In the genomic region with DNA sequence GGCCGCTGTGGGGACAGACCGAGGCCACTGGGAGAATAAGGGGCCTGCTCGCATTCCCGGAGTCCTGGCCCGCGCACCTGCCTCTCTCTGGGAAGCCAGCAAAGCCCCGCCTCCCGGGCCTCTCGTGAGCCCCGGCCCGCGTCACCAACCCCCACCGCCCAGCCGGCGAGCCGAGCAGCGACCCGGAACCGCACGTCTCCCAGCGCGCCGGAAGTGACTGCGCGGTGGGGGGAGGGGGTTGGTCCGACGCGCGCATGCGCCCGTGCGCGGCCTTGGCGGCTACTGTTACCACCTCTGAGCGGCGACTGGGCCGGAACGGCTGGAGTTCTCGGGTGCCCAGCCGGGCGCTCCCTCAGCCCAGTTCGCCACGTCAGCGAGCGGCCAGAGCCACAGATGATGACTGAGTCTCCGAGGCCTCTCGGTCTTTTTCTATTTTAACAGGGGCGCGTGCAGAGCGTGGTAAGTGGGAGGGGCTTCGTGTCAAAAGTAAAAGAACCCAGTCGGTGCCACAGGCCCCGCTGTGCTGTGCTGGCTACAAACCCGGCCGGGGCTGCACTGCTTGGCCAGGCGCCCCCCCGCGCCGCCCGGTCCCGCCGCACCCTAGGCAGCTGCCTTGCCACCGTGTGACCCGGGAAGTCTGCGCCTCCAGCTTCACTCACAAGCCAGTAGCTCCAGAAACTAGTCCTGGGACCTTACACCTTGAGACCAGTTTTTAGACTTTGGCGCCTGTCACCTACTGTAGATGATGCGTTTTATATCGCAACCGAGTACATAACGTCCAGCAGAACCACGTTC, we compare ENCODE assay signal across 8 cellular contexts. TPM values are rescaled to one million over a fixed set of nuclear protein-coding genes. Genes with fewer than 3 reads are reported as not detected.
DNase-seq lines count a peak whose midpoint lies in the region; ATAC-seq and TF ChIP-seq lines count a peak whose summit lies in the region.

A gene with protein sequence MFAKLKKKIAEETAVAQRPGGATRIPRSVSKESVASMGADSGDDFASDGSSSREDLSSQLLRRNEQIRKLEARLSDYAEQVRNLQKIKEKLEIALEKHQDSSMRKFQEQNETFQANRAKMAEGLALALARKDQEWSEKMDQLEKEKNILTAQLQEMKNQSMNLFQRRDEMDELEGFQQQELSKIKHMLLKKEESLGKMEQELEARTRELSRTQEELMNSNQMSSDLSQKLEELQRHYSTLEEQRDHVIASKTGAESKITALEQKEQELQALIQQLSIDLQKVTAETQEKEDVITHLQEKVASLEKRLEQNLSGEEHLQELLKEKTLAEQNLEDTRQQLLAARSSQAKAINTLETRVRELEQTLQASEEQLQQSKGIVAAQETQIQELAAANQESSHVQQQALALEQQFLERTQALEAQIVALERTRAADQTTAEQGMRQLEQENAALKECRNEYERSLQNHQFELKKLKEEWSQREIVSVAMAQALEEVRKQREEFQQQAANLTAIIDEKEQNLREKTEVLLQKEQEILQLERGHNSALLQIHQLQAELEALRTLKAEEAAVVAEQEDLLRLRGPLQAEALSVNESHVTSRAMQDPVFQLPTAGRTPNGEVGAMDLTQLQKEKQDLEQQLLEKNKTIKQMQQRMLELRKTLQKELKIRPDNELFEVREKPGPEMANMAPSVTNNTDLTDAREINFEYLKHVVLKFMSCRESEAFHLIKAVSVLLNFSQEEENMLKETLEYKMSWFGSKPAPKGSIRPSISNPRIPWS (minus strand): TSS at position 190 of the 795 bp plus-strand sequence. CDS start 2,372 bp downstream, outside the sequence.

- no peaks in the 10 kb centered on the region for H3K27me3 ChIP-seq in suprapubic skin

- H3K9me3 Mint-ChIP-seq in activated naive CD4-positive, alpha-beta T cell treated with anti-CD3 and anti-CD28 coated beads, Interleukin-2, amount 50 U/mL, for 72 hours, result no peaks in the 10 kb centered on the region

- peak; percentile 49 for TF ChIP-seq EP300 in suprapubic skin (IDR thresholded peaks at IDR 0.05)

- peak; percentile 65 to 91 for TF ChIP-seq POLR2A in suprapubic skin (IDR thresholded peaks at IDR 0.05)

- peaks cover 13% of the 10 kb centered on the region for H3K36me3 ChIP-seq in suprapubic skin

- POLR2A ChIA-PET in GM10248 (lab: Yijun Ruan, JAX), result no interaction called here

- peaks cover 13 to 41% of the 10 kb centered on the region in 2 donors for H3K36me3 Mint-ChIP-seq in activated naive CD4-positive, alpha-beta T cell treated with anti-CD3 and anti-CD28 coated beads, Interleukin-2, amount 50 U/mL, for 72 hours

- 0% methylated on average over 10 of the region's 71 CpGs for WGBS in suprapubic skin

- peak within 1 kb of the TSS; percentile 87 for H3K27ac ChIP-seq in suprapubic skin

- ATAC-seq in HG02588 (IDR thresholded peaks at IDR 0.05; ENCODE audit: unreplicated experiment), result peak; percentile 84
- ATAC-seq in activated naive CD4-positive, alpha-beta T cell treated with anti-CD3 and anti-CD28 coated beads, Interleukin-2, amount 50 U/mL, for 72 hours, result peak; percentile 92

- TF ChIP-seq CTCF in GM10248 (IDR thresholded peaks at IDR 0.05; ENCODE audit: control extremely low read depth, extremely low read depth, low read depth, missing control alignments), result no peak
- no peak for TF ChIP-seq CTCF in suprapubic skin (IDR thresholded peaks at IDR 0.05)

- CTCF ChIA-PET in GM10248 (lab: Yijun Ruan, JAX), result interaction anchor here (1.0 to 1.3 kb wide), 2 partner anchors 13 to 19 kb away, joined by 3 to 4 read pairs; no protein-coding TSS in a partner anchor

- peaks cover 18% of the 10 kb centered on the region for H3K4me1 ChIP-seq in suprapubic skin

- peak within 1 kb of the TSS; percentile 55 for H3K4me3 ChIP-seq in suprapubic skin

- no peaks in the 10 kb centered on the region for H3K9me3 ChIP-seq in suprapubic skin

- peak; percentile 96 for DNase-seq in GM10248 (ENCODE audit: extremely low spot score)
- peak; percentile 91 for DNase-seq in NCI-H1092 (lab: John Stamatoyannopoulos, UW)
- peak; percentile 91 for DNase-seq in SKM-1 (lab: John Stamatoyannopoulos, UW; ENCODE audit: unreplicated experiment)
- DNase-seq in activated naive CD4-positive, alpha-beta T cell treated with anti-CD3 and anti-CD28 coated beads, Interleukin-2, amount 50 U/mL, for 72 hours (ENCODE audit: low spot score in 2 of 2), result peak; percentile 90 to 95
- peak; percentile 34 for DNase-seq in glomerular endothelial cell (ENCODE audit: extremely low read depth, low read depth, low spot score)
- DNase-seq in occipital lobe (lab: John Stamatoyannopoulos, UW), result peak; percentile 88
- DNase-seq in suprapubic skin (ENCODE audit: low spot score in 2 of 2), result peak; percentile 97 to 98

- peak within 1 kb of the TSS; percentile 90 to 99 for H3K27ac Mint-ChIP-seq in activated naive CD4-positive, alpha-beta T cell treated with anti-CD3 and anti-CD28 coated beads, Interleukin-2, amount 50 U/mL, for 72 hours

RNA-seq across cellular contexts. Expression of the gene that starts here (rescaled TPM):
- 10 to 100 TPM; 22.5 to 22.7 TPM for total RNA-seq in activated naive CD4-positive, alpha-beta T cell treated with anti-CD3 and anti-CD28 coated beads, Interleukin-2, amount 50 U/mL, for 72 hours
- 14.6 and 16.3 TPM in 2 replicates for total RNA-seq in glomerular endothelial cell
- 11.5 TPM for total RNA-seq in occipital lobe
- 10 to 100 TPM; 20.2 to 47.5 (median 24.5) TPM for total RNA-seq in suprapubic skin

Comparison
In these comparisons a context has a peak if more than half of its experiments do, and no peak if none do; other contexts are left out.
1. Peak in every context shown above with its lines: DNase-seq, ATAC-seq, H3K4me3 ChIP-seq and H3K27ac ChIP-seq.
2. DNase-seq: peak in every context shown above with its lines; median percentile 98 in suprapubic skin; 96 in GM10248; 92 in activated naive CD4-positive, alpha-beta T cell treated with anti-CD3 and anti-CD28 coated beads, Interleukin-2, amount 50 U/mL, for 72 hours; 91 in NCI-H1092; 91 in SKM-1; 88 in occipital lobe; 34 in glomerular endothelial cell.